ENCODE assay signal across 21 cellular contexts in the genomic region with DNA sequence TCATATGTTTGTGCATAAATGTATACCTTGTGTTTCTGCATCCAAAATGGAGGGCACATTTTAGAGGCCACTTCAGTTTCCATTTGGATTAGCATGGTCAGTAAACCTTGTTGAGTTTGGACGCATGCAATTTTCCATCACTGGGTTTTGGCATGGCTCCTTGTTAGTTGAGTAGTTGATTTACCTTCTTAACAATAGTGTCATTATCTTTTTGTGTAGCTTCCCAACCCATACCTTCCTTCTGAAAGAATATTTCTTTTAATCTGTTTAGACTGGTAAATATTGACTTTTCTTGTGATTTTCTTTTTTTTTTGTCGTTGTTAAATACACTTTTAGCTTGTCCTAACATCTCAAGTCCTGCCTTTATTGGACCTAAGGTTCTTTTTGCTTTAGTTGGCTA.
"Had no signal": no experiment of that assay in that cellular context is flagged by ENCODE, and none has a peak within 500 bp of the region (broad histone marks: within the 10 kb centered on the region; RNA-seq: fewer than 3 reads in every experiment).

No MANE protein-coding gene starts in this region.

- DNase-seq: IMR-90; Karpas-422; KG1; MG63; NCI-H1105; NCI-H1417; NCI-H1436 treated with DMSO at 0.1 percent for 48 hours; NCI-H1694; NCI-H187 treated with DMSO at 0.1 percent for 48 hours; NCI-H2029 treated with DMSO at 0.1 percent for 48 hours; NCI-H2107; NCI-H2227 treated with DMSO at 0.1 percent for 48 hours; NCI-H524; NCI-H526 treated with DMSO at 0.1 percent for 48 hours; NK-92 treated with Interleukin-12 subunit alpha and Interleukin-12 subunit beta, amount 100 ng/mL, for 24 hours; PC-3; SHP77; SK-N-SH; SW 1271; T-cell had no signal

- ATAC-seq: Panc1, PC-3, T-cell had no signal
